17 cellular contexts compared by ENCODE assay signal in genomic region chr2:188631037-188631794, GRCh38.
A peak's percentile ranks its signal among the peaks of the same experiment; 100 is the strongest.
DNase-seq lines count a peak whose midpoint lies in the region; ATAC-seq, FAIRE-seq and TF ChIP-seq lines count a peak whose summit lies in the region.
"Had no signal": no experiment of that assay in that cellular context is flagged by ENCODE, and none has a peak within 500 bp of the region (broad histone marks: within the 10 kb centered on the region; RNA-seq: fewer than 3 reads in every experiment).

No MANE protein-coding gene starts in this region.

- no peaks in the 10 kb centered on the region for H4K20me1 ChIP-seq in smooth muscle cell (ENCODE audit: low read depth)

- no peaks in the 10 kb centered on the region for H3K4me1 Mint-ChIP-seq in effector memory CD8-positive, alpha-beta T cell (ENCODE audit: low read depth in 2 of 2)

- no peaks in the 10 kb centered on the region for H3K9me3 Mint-ChIP-seq in effector memory CD8-positive, alpha-beta T cell

- peak; percentile 33 for FAIRE-seq in H54 (lab: Jason Lieb, UNC)
- FAIRE-seq: GM12892 had no signal

- no peak for DNase-seq in H54 (ENCODE audit: insufficient read length, low spot score)
- no peak for DNase-seq in ascending aorta (ENCODE audit: low spot score in 2 of 2)
- DNase-seq in fibroblast of mammary gland (ENCODE audit: low read depth) = peak; percentile 3
- no peak for DNase-seq in smooth muscle cell (lab: John Stamatoyannopoulos, UW; ENCODE audit: unreplicated experiment)
- no peak for DNase-seq in GDM1 (lab: John Stamatoyannopoulos, UW)
- DNase-seq in effector CD4-positive, alpha-beta T cell = no peak
- DNase-seq in effector memory CD8-positive, alpha-beta T cell = no peak
- DNase-seq: HCEC 1CT, KBM-7, NCI-H1417 treated with DMSO at 0.1 percent for 48 hours, NCI-H1930, NCI-H2171 treated with DMSO at 0.1 percent for 48 hours, PC-9 had no signal

- peak overlapping the region; percentile 66 to 73 for H3K27ac ChIP-seq in ascending aorta
- H3K27ac ChIP-seq in smooth muscle cell (ENCODE audit: low read depth) = peak overlapping the region; percentile 65
- H3K27ac ChIP-seq: C4-2B, HL-60, PC-9 had no signal

- no peak for ATAC-seq in activated CD4-positive, CD25-positive, alpha-beta regulatory T cell treated with anti-CD3 and anti-CD28 coated beads, Interleukin-2, amount 50 U/mL, for 24 hours
- no peak for ATAC-seq in effector memory CD8-positive, alpha-beta T cell (replicated peaks)

- H3K36me3 ChIP-seq in ascending aorta (no peaks in the 10 kb centered on the region), smooth muscle cell (ENCODE audit: low read depth) (no peaks in the 10 kb centered on the region)

- H3K9me3 ChIP-seq in ascending aorta (no peaks in the 10 kb centered on the region), smooth muscle cell (replicated peaks; ENCODE audit: low read depth) (no peaks in the 10 kb centered on the region)

- H3K27me3 ChIP-seq in ascending aorta (no peaks in the 10 kb centered on the region), smooth muscle cell (ENCODE audit: low read depth) (no peaks in the 10 kb centered on the region)

- H3K36me3 Mint-ChIP-seq in effector memory CD8-positive, alpha-beta T cell (ENCODE audit: insufficient read depth) = no peaks in the 10 kb centered on the region

- no peak overlapping the region for H3K4me3 Mint-ChIP-seq in effector memory CD8-positive, alpha-beta T cell

- no peak overlapping the region for H3K27ac Mint-ChIP-seq in effector memory CD8-positive, alpha-beta T cell

- H3F3A ChIP-seq in smooth muscle cell (ENCODE audit: low read depth) = peaks cover 35% of the 10 kb centered on the region

- TF ChIP-seq CTCF in ascending aorta (IDR thresholded peaks at IDR 0.05) = no peak
- no peak for TF ChIP-seq CTCF in fibroblast of mammary gland (conservative IDR thresholded peaks at IDR 0.05; ENCODE audit: control insufficient read depth, insufficient read depth, low read depth, low read length)
- no peak for TF ChIP-seq CTCF in smooth muscle cell (IDR thresholded peaks at IDR 0.05; ENCODE audit: borderline replicate concordance, insufficient read depth, poor library complexity, severe bottlenecking)

- H3K79me2 ChIP-seq in smooth muscle cell (ENCODE audit: low read depth) = peaks cover 3% of the 10 kb centered on the region

- H3K27me3 Mint-ChIP-seq in effector memory CD8-positive, alpha-beta T cell = no peaks in the 10 kb centered on the region

- no peak overlapping the region for H2AFZ ChIP-seq in smooth muscle cell (ENCODE audit: low read depth)
- H2AFZ ChIP-seq: PC-9 had no signal

- TF ChIP-seq POLR2A in H54 (IDR thresholded peaks at IDR 0.05; ENCODE audit: low read depth, low read length) = no peak

- no peak overlapping the region for H3K9ac ChIP-seq in smooth muscle cell (ENCODE audit: low read depth)

- H3K4me2 ChIP-seq in smooth muscle cell = no peak overlapping the region
- H3K4me2 ChIP-seq: PC-9 had no signal

- H3K4me3 ChIP-seq in ascending aorta (no peak overlapping the region), fibroblast of mammary gland (ENCODE audit: control insufficient read depth, low read depth, low read length) (no peak overlapping the region), smooth muscle cell (no peak overlapping the region)
- H3K4me3 ChIP-seq: PC-9 had no signal

- intact Hi-C loops in ascending aorta (cut with DNase I) = no loop called here

- H3K4me1 ChIP-seq in ascending aorta = peaks cover 4 to 7% of the 10 kb centered on the region in 2 donors
- H3K4me1 ChIP-seq in smooth muscle cell (ENCODE audit: low read depth) = peaks cover 20% of the 10 kb centered on the region

- 93% methylated on average over 9 of the region's 9 CpGs for WGBS in smooth muscle cell (ENCODE audit: low lambda C conversion rate)
